ENCODE assay signal across 23 cellular contexts in the genomic region with DNA sequence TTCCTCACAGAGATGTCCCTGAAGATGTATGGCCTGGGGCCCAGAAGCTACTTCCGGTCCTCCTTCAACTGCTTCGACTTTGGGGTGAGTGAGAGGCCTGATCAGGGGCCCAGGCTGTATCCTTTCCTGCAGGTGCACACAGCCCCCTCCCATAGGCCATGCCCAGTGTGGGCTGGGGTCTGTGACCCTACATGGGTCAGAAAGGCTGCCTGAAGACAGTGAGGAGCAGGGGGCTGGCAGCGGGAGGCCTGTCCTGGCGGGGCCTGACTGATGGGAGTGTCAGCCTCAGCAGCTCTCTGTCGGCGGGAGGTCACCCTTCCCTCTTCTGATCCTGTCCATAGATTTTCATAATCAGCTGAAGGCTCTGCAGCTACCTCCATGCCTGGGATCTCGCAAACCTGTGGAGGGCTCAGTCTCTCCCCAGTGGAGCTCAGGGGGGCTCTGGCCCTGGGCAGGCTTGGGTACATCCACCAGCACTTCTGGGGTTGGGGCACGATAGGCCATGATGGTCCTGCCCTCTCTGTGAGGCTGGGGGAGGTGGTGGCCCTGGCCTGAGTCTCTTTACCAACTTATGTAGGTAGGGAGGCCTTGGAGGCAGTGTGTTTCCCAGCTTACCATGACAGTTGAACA.
DNase-seq lines count a peak whose midpoint lies in the region; ATAC-seq and TF ChIP-seq lines count a peak whose summit lies in the region.
"Had no signal": no experiment of that assay in that cellular context is flagged by ENCODE, and none has a peak within 500 bp of the region (broad histone marks: within the 10 kb centered on the region; RNA-seq: fewer than 3 reads in every experiment).

No MANE protein-coding gene starts in this region.

- no peaks in the 10 kb centered on the region for H3K4me1 Mint-ChIP-seq in activated CD8-positive, alpha-beta memory T cell treated with anti-CD3 and anti-CD28 coated beads, Interleukin-2, amount 10 ng/mL, durations not matched to agents 7 days and 5 days
- H3K4me1 Mint-ChIP-seq in activated B cell treated with CpG ODN at 0.5 μM for 24 hours (no peaks in the 10 kb centered on the region), nephron progenitor cell (peaks cover 18% of the 10 kb centered on the region)
- H3K4me1 Mint-ChIP-seq: GM23338 had no signal

- H3K9me3 ChIP-seq in stomach = no peaks in the 10 kb centered on the region
- H3K9me3 ChIP-seq: SJSA1 had no signal

- no peaks in the 10 kb centered on the region for H3K27me3 Mint-ChIP-seq in activated CD8-positive, alpha-beta memory T cell treated with anti-CD3 and anti-CD28 coated beads, Interleukin-2, amount 10 ng/mL, durations not matched to agents 7 days and 5 days
- H3K27me3 Mint-ChIP-seq in activated B cell treated with CpG ODN at 0.5 μM for 24 hours (peaks cover 13% of the 10 kb centered on the region), nephron progenitor cell (ENCODE audit: low read depth, poor library complexity) (no peaks in the 10 kb centered on the region)

- POLR2A ChIA-PET in activated B cell treated with CpG ODN at 0.5 μM for 24 hours (lab: Charles Lee) = no interaction called here

- no peak for ATAC-seq in activated CD8-positive, alpha-beta memory T cell treated with anti-CD3 and anti-CD28 coated beads, Interleukin-2, amount 10 ng/mL, durations not matched to agents 7 days and 5 days
- no peak for ATAC-seq in activated B cell treated with CpG ODN at 0.5 μM for 24 hours (ENCODE audit: low read depth)
- ATAC-seq in GM18868 (IDR thresholded peaks at IDR 0.05; ENCODE audit: unreplicated experiment) = no peak
- no peak for ATAC-seq in GM18858 (IDR thresholded peaks at IDR 0.05; ENCODE audit: unreplicated experiment)
- ATAC-seq: CD8-positive, alpha-beta T cell; GM23338 had no signal

- CTCF ChIA-PET in activated CD8-positive, alpha-beta memory T cell treated with anti-CD3 and anti-CD28 coated beads, Interleukin-2, amount 10 ng/mL, durations not matched to agents 7 days and 5 days (lab: Charles Lee) = no interaction called here
- CTCF ChIA-PET in activated B cell treated with CpG ODN at 0.5 μM for 24 hours (lab: Charles Lee) = no interaction called here

- no peak for TF ChIP-seq POLR2A in stomach (IDR thresholded peaks at IDR 0.05)

- TF ChIP-seq EP300 in stomach (IDR thresholded peaks at IDR 0.05) = no peak

- H3K27ac ChIP-seq in stomach = no peak overlapping the region
- H3K27ac ChIP-seq: SJSA1 had no signal

- no peaks in the 10 kb centered on the region for H3K4me1 ChIP-seq in stomach
- H3K4me1 ChIP-seq: SJSA1 had no signal

- no peak overlapping the region for H3K4me3 Mint-ChIP-seq in activated CD8-positive, alpha-beta memory T cell treated with anti-CD3 and anti-CD28 coated beads, Interleukin-2, amount 10 ng/mL, durations not matched to agents 7 days and 5 days
- H3K4me3 Mint-ChIP-seq in activated B cell treated with CpG ODN at 0.5 μM for 24 hours (no peak overlapping the region), nephron progenitor cell (no peak overlapping the region)
- H3K4me3 Mint-ChIP-seq: CD8-positive, alpha-beta T cell; GM23338 had no signal

- peaks cover 0 to 19% (median 0%) of the 10 kb centered on the region in 3 donors for H3K27me3 ChIP-seq in stomach
- H3K27me3 ChIP-seq: SJSA1 had no signal

- H3K36me3 Mint-ChIP-seq in activated CD8-positive, alpha-beta memory T cell treated with anti-CD3 and anti-CD28 coated beads, Interleukin-2, amount 10 ng/mL, durations not matched to agents 7 days and 5 days = no peaks in the 10 kb centered on the region
- no peaks in the 10 kb centered on the region for H3K36me3 Mint-ChIP-seq in activated B cell treated with CpG ODN at 0.5 μM for 24 hours (ENCODE audit: low read depth)
- no peaks in the 10 kb centered on the region for H3K36me3 Mint-ChIP-seq in nephron progenitor cell (ENCODE audit: low read depth)
- H3K36me3 Mint-ChIP-seq: CD8-positive, alpha-beta T cell had no signal

- no peaks in the 10 kb centered on the region for H3K9me3 Mint-ChIP-seq in activated CD8-positive, alpha-beta memory T cell treated with anti-CD3 and anti-CD28 coated beads, Interleukin-2, amount 10 ng/mL, durations not matched to agents 7 days and 5 days (ENCODE audit: low read depth)
- H3K9me3 Mint-ChIP-seq in activated B cell treated with CpG ODN at 0.5 μM for 24 hours (no peaks in the 10 kb centered on the region), nephron progenitor cell (peaks cover 2% of the 10 kb centered on the region)
- H3K9me3 Mint-ChIP-seq: CD8-positive, alpha-beta T cell; GM23338 had no signal

- no peak overlapping the region for H3K27ac Mint-ChIP-seq in activated CD8-positive, alpha-beta memory T cell treated with anti-CD3 and anti-CD28 coated beads, Interleukin-2, amount 10 ng/mL, durations not matched to agents 7 days and 5 days
- H3K27ac Mint-ChIP-seq in activated B cell treated with CpG ODN at 0.5 μM for 24 hours = no peak overlapping the region
- peak overlapping the region; percentile 25 for H3K27ac Mint-ChIP-seq in nephron progenitor cell
- H3K27ac Mint-ChIP-seq: CD8-positive, alpha-beta T cell; GM23338 had no signal

- no peak overlapping the region for H3K4me3 ChIP-seq in stomach
- H3K4me3 ChIP-seq: GM23338, SJSA1 had no signal

- WGBS in stomach, 5 donors = 77 to 92% (median 87%) methylated on average over 7 to 8 of the region's 8 CpGs

- TF ChIP-seq CTCF in activated B cell treated with CpG ODN at 0.5 μM for 24 hours (IDR thresholded peaks at IDR 0.05) (no peak), nephron progenitor cell (IDR thresholded peaks at IDR 0.05) (no peak), stomach (IDR thresholded peaks at IDR 0.05) (no peak)

- H3K36me3 ChIP-seq in stomach = no peaks in the 10 kb centered on the region
- H3K36me3 ChIP-seq: SJSA1 had no signal

- peak; percentile 46 for DNase-seq in activated CD8-positive, alpha-beta memory T cell treated with anti-CD3 and anti-CD28 coated beads, Interleukin-2, amount 50 U/mL, for 48 hours
- no peak for DNase-seq in activated CD8-positive, alpha-beta memory T cell treated with anti-CD3 and anti-CD28 coated beads, Interleukin-2, amount 10 ng/mL, durations not matched to agents 7 days and 5 days
- DNase-seq in activated B cell treated with CpG ODN at 0.5 μM for 24 hours (peak; percentile 9), nephron progenitor cell (no peak), stomach (peak; percentile 17), LoVo (ENCODE audit: low spot score) (no peak)
- DNase-seq: 8988T; C1 segment of cervical spinal cord; Calu3; CD8-positive, alpha-beta T cell; DMS153; HCEC 1CT; KG1; NCI-H1092 treated with DMSO at 0.1 percent for 48 hours; NCI-H146; NCI-H2029; NCI-H226; NCI-H524 treated with DMSO at 0.1 percent for 48 hours; NCI-H82 had no signal

- intact Hi-C loops in activated B cell treated with CpG ODN at 0.5 μM for 24 hours (cut with micrococcal nuclease) = no loop called here
- intact Hi-C loops in stomach (cut with DNase I; ENCODE audit: low total_unique reads) = no loop called here

Comparison
In these comparisons a context has a peak if more than half of its experiments do, and no peak if none do; other contexts are left out.
1. DNase-seq: peak in activated CD8-positive, alpha-beta memory T cell treated with anti-CD3 and anti-CD28 coated beads, Interleukin-2, amount 50 U/mL, for 48 hours (single experiment), activated B cell treated with CpG ODN at 0.5 μM for 24 hours (single experiment) and stomach (single experiment); none in activated CD8-positive, alpha-beta memory T cell treated with anti-CD3 and anti-CD28 coated beads, Interleukin-2, amount 10 ng/mL, durations not matched to agents 7 days and 5 days (single experiment), nephron progenitor cell (single experiment) and LoVo (single experiment).